In genomic region chr22:45638197-45638596, GRCh38 we compare ENCODE assay signal across 15 cellular contexts.
"Had no signal": no experiment of that assay in that cellular context is flagged by ENCODE, and none has a peak within 500 bp of the region (broad histone marks: within the 10 kb centered on the region; RNA-seq: fewer than 3 reads in every experiment).

No MANE protein-coding gene starts in this region.

- H3K36me3 ChIP-seq: left ventricle myocardium inferior, neural progenitor cell, stomach, thoracic aorta had no signal

- DNase-seq: activated CD4-positive, alpha-beta T cell treated with anti-CD3 and anti-CD28 coated beads for 1 hour; activated gamma-delta T cell treated with Interleukin-2 at 50 U/mL for 16 hours; activated naive CD8-positive, alpha-beta T cell treated with anti-CD3 and anti-CD28 coated beads, Interleukin-2, amount 10 ng/mL, durations not matched to agents 7 days and 5 days; activated T-cell treated with anti-CD3 and anti-CD28 coated beads, Interleukin-2, amount 50 U/mL, for 48 hours; anterior cingulate cortex; foreskin melanocyte; stimulated activated CD4-positive, alpha-beta T cell treated with anti-CD3 and anti-CD28 coated beads, Interleukin-15, amount 100 ng/mL, for 24 hours; stimulated activated CD4-positive, alpha-beta T cell treated with anti-CD3 and anti-CD28 coated beads, Interleukin-4, amount 100 ng/mL, for 24 hours; stomach had no signal

- H3K4me2 ChIP-seq: neural progenitor cell had no signal

- H3K9me3 Mint-ChIP-seq: activated CD4-positive, alpha-beta memory T cell treated with anti-CD3 and anti-CD28 coated beads, Interleukin-2, amount 10 ng/mL, durations not matched to agents 7 days and 5 days; activated naive CD8-positive, alpha-beta T cell treated with anti-CD3 and anti-CD28 coated beads, Interleukin-2, amount 10 ng/mL, durations not matched to agents 7 days and 5 days; neural progenitor cell had no signal

- H3K27ac Mint-ChIP-seq: neural progenitor cell had no signal

- H3K9me3 ChIP-seq: left ventricle myocardium inferior, stomach, thoracic aorta had no signal

- FAIRE-seq: endometrium had no signal

- H3K9ac ChIP-seq: neural progenitor cell, parathyroid adenoma had no signal

- H2AFZ ChIP-seq: neural progenitor cell, parathyroid adenoma had no signal

- H3K36me3 Mint-ChIP-seq: activated naive CD8-positive, alpha-beta T cell treated with anti-CD3 and anti-CD28 coated beads, Interleukin-2, amount 10 ng/mL, durations not matched to agents 7 days and 5 days; neural progenitor cell had no signal

- H3K4me3 Mint-ChIP-seq: neural progenitor cell had no signal

- H3K27ac ChIP-seq: left ventricle myocardium inferior, neural progenitor cell, parathyroid adenoma, stomach, thoracic aorta had no signal

- H3K4me3 ChIP-seq: left ventricle myocardium inferior, neural progenitor cell, stomach had no signal
